Comparison of ENCODE assay signal across 1 cellular context in genomic region chr12:116278667-116279066, GRCh38.
TF ChIP-seq lines count a peak whose summit lies in the region.

No MANE protein-coding gene starts in this region.

TF ChIP-seq in K562, 482 proteins besides CTCF, POLR2A, EP300 and RAD21 (continued from another document):
- TF ChIP-seq E2F1 (CRISPR knock-in tag; IDR thresholded peaks at IDR 0.05): no peak
